In the genomic region with DNA sequence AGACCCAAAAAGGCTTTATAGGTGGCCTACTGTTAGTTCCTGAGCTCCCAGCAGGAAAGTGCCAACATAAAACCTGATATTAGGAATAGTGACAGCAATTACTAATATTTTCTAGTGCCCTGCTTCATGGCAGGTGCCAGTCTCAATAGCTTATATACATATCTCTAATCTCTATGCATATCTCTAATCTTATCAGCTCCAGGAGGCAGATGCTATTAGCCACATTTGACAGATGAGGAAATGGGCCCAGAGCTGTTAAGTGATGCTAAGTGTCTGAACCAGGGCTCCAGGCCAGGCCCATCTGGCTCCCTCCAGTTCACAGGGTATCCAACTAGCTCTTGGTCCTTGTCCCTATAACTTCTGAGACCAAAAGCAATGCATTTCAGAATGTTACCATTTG, we compare ENCODE assay signal across 21 cellular contexts.
"Had no signal": no experiment of that assay in that cellular context is flagged by ENCODE, and none has a peak within 500 bp of the region (broad histone marks: within the 10 kb centered on the region; RNA-seq: fewer than 3 reads in every experiment).

No MANE protein-coding gene starts in this region.

- H3K4me3 ChIP-seq: left ventricle myocardium inferior, lung, mucosa of descending colon, ovary, right atrium auricular region, right lobe of liver, smooth muscle cell, tibial nerve, upper lobe of left lung, vagina had no signal

- H3K4me2 ChIP-seq: smooth muscle cell had no signal

- H3K27me3 ChIP-seq: ovary, right atrium auricular region, right lobe of liver, tibial nerve, upper lobe of left lung, vagina had no signal

- H3K36me3 ChIP-seq: left ventricle myocardium inferior, ovary, right atrium auricular region, right lobe of liver, tibial nerve, upper lobe of left lung, vagina had no signal

- H3K27ac ChIP-seq: left ventricle myocardium inferior, ovary, right atrium auricular region, right lobe of liver, tibial nerve, upper lobe of left lung, vagina had no signal

- H3K4me1 ChIP-seq: left ventricle myocardium inferior, right atrium auricular region, right lobe of liver, tibial nerve had no signal

- DNase-seq: islet precursor cell; left ventricle myocardium inferior; midbrain; mucosa of descending colon; naive thymus-derived CD4-positive, alpha-beta T cell; ovary; right lobe of liver; stimulated activated CD4-positive, alpha-beta T cell treated with anti-CD3 and anti-CD28 coated beads, Interleukin-1b, Interleukin-23, amount 100 ng/mL, for 48 hours; stimulated activated CD4-positive, alpha-beta T cell treated with anti-CD3 and anti-CD28 coated beads, Interleukin-2, amount 100 ng/mL, for 48 hours; stimulated activated CD4-positive, alpha-beta T cell treated with anti-CD3 and anti-CD28 coated beads, Interleukin-4, amount 100 ng/mL, for 4 hours; stimulated activated CD8-positive, alpha-beta memory T cell treated with anti-CD3 and anti-CD28 coated beads, Interleukin-4, amount 100 ng/mL, for 48 hours; stimulated activated naive CD4-positive, alpha-beta T cell treated with Interleukin-2 at 50 U/mL for 16 hours; stimulated activated naive CD8-positive, alpha-beta T cell treated with anti-CD3 and anti-CD28 coated beads, Interleukin-15, amount 100 ng/mL, for 72 hours; substantia nigra; upper lobe of left lung had no signal

- H3K9me3 ChIP-seq: left ventricle myocardium inferior, mucosa of descending colon, ovary, right atrium auricular region, right lobe of liver, tibial nerve, upper lobe of left lung, vagina had no signal

- ATAC-seq: mucosa of descending colon; naive thymus-derived CD4-positive, alpha-beta T cell; right lobe of liver; stimulated activated memory B cell treated with anti-CD40 and anti-IgM and Interleukin-4, amounts not matched to agents 10 μg/mL and 1 μg/mL and 100 μg/mL, for 72 hours; stimulated activated naive CD8-positive, alpha-beta T cell treated with anti-CD3 and anti-CD28 coated beads, Interleukin-15, amount 100 ng/mL, for 72 hours had no signal
